In genomic region chr5:92019376-92019990, GRCh38 we compare ENCODE assay signal across 15 cellular contexts.
DNase-seq lines count a peak whose midpoint lies in the region; ATAC-seq and TF ChIP-seq lines count a peak whose summit lies in the region.
"Had no signal": no experiment of that assay in that cellular context is flagged by ENCODE, and none has a peak within 500 bp of the region (broad histone marks: within the 10 kb centered on the region; RNA-seq: fewer than 3 reads in every experiment).

No MANE protein-coding gene starts in this region.

- ATAC-seq in GM18511 (IDR thresholded peaks at IDR 0.05; ENCODE audit: unreplicated experiment) (peak; percentile 51), SK-N-SH treated with all-trans-retinoic acid at 6 μM for 48 hours (peak; percentile 82), GM21576 (IDR thresholded peaks at IDR 0.05; ENCODE audit: unreplicated experiment) (no peak)
- ATAC-seq: left lobe of liver had no signal

- H3K27ac ChIP-seq in KMS-11, result no peak overlapping the region
- H3K27ac ChIP-seq: C4-2B, dorsolateral prefrontal cortex, vagina, WERI-Rb-1 had no signal

- no peaks in the 10 kb centered on the region for H3K79me2 ChIP-seq in KMS-11 (ENCODE audit: insufficient read depth, low read depth)

- H3K9ac ChIP-seq in KMS-11, result no peak overlapping the region

- no peaks in the 10 kb centered on the region for H3K36me3 ChIP-seq in KMS-11 (ENCODE audit: insufficient read depth)
- H3K36me3 ChIP-seq: vagina, WERI-Rb-1 had no signal

- DNase-seq in kidney tubule cell (ENCODE audit: low spot score) (peak; percentile 40), amygdala (lab: John Stamatoyannopoulos, UW) (no peak), DMS153 treated with DMSO at 0.1 percent for 48 hours (lab: John Stamatoyannopoulos, UW; ENCODE audit: unreplicated experiment) (no peak)
- DNase-seq: dorsolateral prefrontal cortex, MV-4-11, NCI-H2081 treated with DMSO at 0.1 percent for 48 hours, small intestine, WERI-Rb-1 had no signal

- H3K27me3 ChIP-seq in KMS-11 (ENCODE audit: insufficient read depth, low read depth), result no peaks in the 10 kb centered on the region
- H3K27me3 ChIP-seq: dorsolateral prefrontal cortex, vagina had no signal

- TF ChIP-seq CTCF in KMS-11 (conservative IDR thresholded peaks at IDR 0.05; ENCODE audit: low read depth, low read length), result no peak

- peaks cover 10% of the 10 kb centered on the region for H3K4me1 ChIP-seq in KMS-11 (ENCODE audit: low read depth, poor library complexity, severe bottlenecking)
- H3K4me1 ChIP-seq: vagina had no signal

- H3K4me3 ChIP-seq in KMS-11 (IDR thresholded peaks at IDR 0.05; ENCODE audit: insufficient read depth, low read depth, low read length), result no peak overlapping the region
- H3K4me3 ChIP-seq: dorsolateral prefrontal cortex, vagina had no signal

- peak overlapping the region; percentile 27 for H3K4me2 ChIP-seq in KMS-11

- H2AFZ ChIP-seq in KMS-11 (ENCODE audit: low read depth), result peak overlapping the region; percentile 16; the same call in 1 of the 2 replicates

- no peaks in the 10 kb centered on the region for H4K20me1 ChIP-seq in KMS-11 (ENCODE audit: insufficient read depth)

TF ChIP-seq in SK-N-SH treated with all-trans-retinoic acid at 6 μM for 48 hours, 23 proteins besides CTCF, POLR2A, EP300 and RAD21:
- TF ChIP-seq ISL1 (CRISPR knock-in tag; IDR thresholded peaks at IDR 0.05), result peak; percentile 38; the same call in 1 of the 2 replicates
- TF ChIP-seq BACH2 (CRISPR knock-in tag; IDR thresholded peaks at IDR 0.05; ENCODE audit: borderline replicate concordance), result no peak
